In the genomic region with DNA sequence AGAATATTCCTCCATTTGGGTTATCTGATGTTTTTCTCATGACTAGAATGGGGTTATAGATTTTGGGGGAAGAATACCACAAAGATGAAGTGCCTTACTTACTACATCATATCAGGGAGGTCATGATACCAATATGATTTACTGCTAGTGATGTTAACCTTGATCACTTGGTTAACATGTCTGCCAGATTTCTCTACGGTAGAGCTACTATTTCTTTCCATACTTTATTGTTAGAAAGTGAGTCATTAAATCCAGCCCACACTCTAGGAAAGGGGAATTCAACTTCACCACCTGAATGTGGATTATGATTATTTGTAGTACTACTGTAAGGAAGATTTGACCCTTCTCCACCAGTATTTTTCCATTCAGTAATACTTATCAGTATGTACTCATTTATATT, we compare ENCODE assay signal across 13 cellular contexts.
A peak's percentile ranks its signal among the peaks of the same experiment; 100 is the strongest.
DNase-seq lines count a peak whose midpoint lies in the region; ATAC-seq and TF ChIP-seq lines count a peak whose summit lies in the region.
"Had no signal": no experiment of that assay in that cellular context is flagged by ENCODE, and none has a peak within 500 bp of the region (broad histone marks: within the 10 kb centered on the region; RNA-seq: fewer than 3 reads in every experiment).

No MANE protein-coding gene starts in this region.

- no peaks in the 10 kb centered on the region for H3K9me3 Mint-ChIP-seq in activated T-cell treated with anti-CD3 and anti-CD28 coated beads, Interleukin-2, amount 50 U/mL, for 24 hours

- in situ Hi-C loops in Panc1 (cut with HindIII; ENCODE audit: low pct_unique_long_range_greater_than_20kb, low sequenced_read_pairs), result no loop called here
- in situ Hi-C loops in gastrocnemius medialis (cut with MboI; ENCODE audit: low sequenced_read_pairs in 4 of 4), result no loop called here

- BruUV-seq in Panc1 (replicated peaks; lab: Mats Ljungman, UMichigan), result TSS peak; percentile 28

- H3K9me3 ChIP-seq in Panc1 (ENCODE audit: control insufficient read depth, insufficient read depth, low read depth, low read length) (no peaks in the 10 kb centered on the region), gastrocnemius medialis (no peaks in the 10 kb centered on the region)
- H3K9me3 ChIP-seq: ovary had no signal

- peaks cover 65% of the 10 kb centered on the region for H3K4me1 Mint-ChIP-seq in activated T-cell treated with anti-CD3 and anti-CD28 coated beads, Interleukin-2, amount 50 U/mL, for 24 hours (ENCODE audit: low read depth)

- TF ChIP-seq POLR2A in gastrocnemius medialis (IDR thresholded peaks at IDR 0.05), result no peak

- peak overlapping the region; percentile 34 for H3K4me3 Mint-ChIP-seq in activated T-cell treated with anti-CD3 and anti-CD28 coated beads, Interleukin-2, amount 50 U/mL, for 24 hours

- peak overlapping the region; percentile 93 for H3K27ac Mint-ChIP-seq in activated T-cell treated with anti-CD3 and anti-CD28 coated beads, Interleukin-2, amount 50 U/mL, for 24 hours

- H3K36me3 ChIP-seq in Panc1 (ENCODE audit: control insufficient read depth, insufficient read depth, low read length) (no peaks in the 10 kb centered on the region), gastrocnemius medialis (no peaks in the 10 kb centered on the region)
- H3K36me3 ChIP-seq: ovary had no signal

- CTCF ChIA-PET in Panc1 (lab: Charles Lee), result no interaction called here

- no peak overlapping the region for H3K27ac ChIP-seq in Panc1 (ENCODE audit: low read length)
- H3K27ac ChIP-seq in gastrocnemius medialis, result peak overlapping the region; percentile 28 to 70 (median 56)
- H3K27ac ChIP-seq: ovary had no signal

- TF ChIP-seq CTCF in Panc1 (IDR thresholded peaks at IDR 0.05) (no peak), epithelial cell of esophagus (IDR thresholded peaks at IDR 0.05; ENCODE audit: insufficient read depth, low read depth, low read length, missing control alignments) (no peak), gastrocnemius medialis (IDR thresholded peaks at IDR 0.05 in 4 of 5, conservative IDR thresholded peaks at IDR 0.05 in 1 of 5) (no peak), GM20000 (IDR thresholded peaks at IDR 0.05; ENCODE audit: extremely low read depth, missing control alignments) (no peak)

- ATAC-seq in Panc1 (no peak), gastrocnemius medialis (peak; percentile 78 to 84)

- no peak for DNase-seq in activated T-cell treated with anti-CD3 and anti-CD28 coated beads, Interleukin-2, amount 50 U/mL, for 24 hours
- no peak for DNase-seq in activated T-cell treated with anti-CD3 and anti-CD28 coated beads for 4 hours
- DNase-seq in Panc1 (ENCODE audit: low read depth, low spot score), result no peak
- peak; percentile 22 for DNase-seq in epithelial cell of esophagus (ENCODE audit: low read depth)
- DNase-seq in gastrocnemius medialis, result no peak
- no peak for DNase-seq in stimulated activated naive CD4-positive, alpha-beta T cell treated with Interleukin-2 at 50 U/mL for 16 hours (lab: John Stamatoyannopoulos, UW)
- DNase-seq in GM20000 (ENCODE audit: low spot score), result no peak
- DNase-seq in NOMO-1 (lab: John Stamatoyannopoulos, UW; ENCODE audit: unreplicated experiment in 2 of 2), result no peak
- DNase-seq: activated CD8-positive, alpha-beta memory T cell treated with anti-CD3 and anti-CD28 coated beads, Interleukin-2, amount 50 U/mL, for 48 hours; NCI-H146; NCI-H524 treated with DMSO at 0.1 percent for 48 hours; ovary; SHP77 treated with DMSO at 0.1 percent for 48 hours had no signal

- H3K36me3 Mint-ChIP-seq in activated T-cell treated with anti-CD3 and anti-CD28 coated beads, Interleukin-2, amount 50 U/mL, for 24 hours (ENCODE audit: low read depth), result peaks cover 11% of the 10 kb centered on the region

- no peaks in the 10 kb centered on the region for H3K27me3 Mint-ChIP-seq in activated T-cell treated with anti-CD3 and anti-CD28 coated beads, Interleukin-2, amount 50 U/mL, for 24 hours

- H3K4me1 ChIP-seq in Panc1 (ENCODE audit: control insufficient read depth, insufficient read depth, low read length), result peaks cover 37% of the 10 kb centered on the region
- peaks cover 57 to 84% of the 10 kb centered on the region in 2 donors for H3K4me1 ChIP-seq in gastrocnemius medialis

- POLR2A ChIA-PET in Panc1 (lab: Charles Lee), result no interaction called here

- H3K27me3 ChIP-seq in Panc1 (ENCODE audit: control insufficient read depth, insufficient read depth, low read length) (no peaks in the 10 kb centered on the region), gastrocnemius medialis (no peaks in the 10 kb centered on the region)
- H3K27me3 ChIP-seq: ovary had no signal

- intact Hi-C loops in Panc1 (cut with micrococcal nuclease; ENCODE audit: unreplicated experiment) (no loop called here), gastrocnemius medialis (cut with DNase I; ENCODE audit: low total_unique reads) (loop anchor here (10.0 kb wide), 1 partner anchor 303 kb away; no protein-coding TSS in a partner anchor)

- no peak overlapping the region for H3K4me3 ChIP-seq in Panc1 (ENCODE audit: low read depth in 2 of 2, low read length in 2 of 2)
- no peak overlapping the region for H3K4me3 ChIP-seq in epithelial cell of esophagus (ENCODE audit: low read length)
- no peak overlapping the region for H3K4me3 ChIP-seq in gastrocnemius medialis
- H3K4me3 ChIP-seq: ovary had no signal
